20 cellular contexts compared by ENCODE assay signal in the genomic region with DNA sequence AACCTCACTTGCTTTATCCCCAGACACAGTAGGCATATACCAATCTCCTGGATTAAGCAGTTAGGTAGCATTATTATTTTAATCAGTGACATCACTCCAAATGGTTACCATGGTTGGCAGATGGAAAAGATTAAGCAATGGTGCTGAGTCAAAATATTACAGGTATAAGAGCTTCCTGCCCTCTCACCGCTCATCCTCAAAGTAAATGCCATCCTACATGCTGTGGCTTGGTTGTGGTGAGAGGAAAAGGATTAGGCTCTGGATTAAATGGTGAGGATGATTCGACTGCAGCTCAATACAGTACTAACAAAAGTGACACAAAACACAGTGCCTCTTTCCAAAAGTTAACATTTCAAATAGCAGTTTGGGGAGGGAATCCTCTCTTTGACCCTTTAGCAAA.
A peak's percentile ranks its signal among the peaks of the same experiment; 100 is the strongest.
DNase-seq lines count a peak whose midpoint lies in the region; ATAC-seq, FAIRE-seq and TF ChIP-seq lines count a peak whose summit lies in the region.
"Had no signal": no experiment of that assay in that cellular context is flagged by ENCODE, and none has a peak within 500 bp of the region (broad histone marks: within the 10 kb centered on the region; RNA-seq: fewer than 3 reads in every experiment).

No MANE protein-coding gene starts in this region.

- FAIRE-seq in RCC 7860 (lab: Jason Lieb, UNC): no peak
- FAIRE-seq: GM12891 had no signal

- no peak overlapping the region for H3K27ac Mint-ChIP-seq in activated T-helper 17 cell treated with anti-CD3 and anti-CD28 coated beads, Interleukin-2, amount 50 U/mL, for 72 hours
- H3K27ac Mint-ChIP-seq: CD4-positive, CD25-positive, alpha-beta regulatory T cell had no signal

- no peaks in the 10 kb centered on the region for H3K36me3 Mint-ChIP-seq in activated T-helper 17 cell treated with anti-CD3 and anti-CD28 coated beads, Interleukin-2, amount 50 U/mL, for 72 hours (ENCODE audit: low read depth)
- H3K36me3 Mint-ChIP-seq in activated T-cell treated with anti-CD3 and anti-CD28 coated beads, Interleukin-2, amount 50 U/mL, for 4 hours (ENCODE audit: insufficient read depth): no peaks in the 10 kb centered on the region
- H3K36me3 Mint-ChIP-seq: CD4-positive, CD25-positive, alpha-beta regulatory T cell had no signal

- H3K9me3 Mint-ChIP-seq in activated T-helper 17 cell treated with anti-CD3 and anti-CD28 coated beads, Interleukin-2, amount 50 U/mL, for 72 hours: no peaks in the 10 kb centered on the region
- no peaks in the 10 kb centered on the region for H3K9me3 Mint-ChIP-seq in activated T-cell treated with anti-CD3 and anti-CD28 coated beads, Interleukin-2, amount 50 U/mL, for 4 hours

- H3K4me1 Mint-ChIP-seq in activated T-helper 17 cell treated with anti-CD3 and anti-CD28 coated beads, Interleukin-2, amount 50 U/mL, for 72 hours: no peaks in the 10 kb centered on the region
- H3K4me1 Mint-ChIP-seq in activated T-cell treated with anti-CD3 and anti-CD28 coated beads, Interleukin-2, amount 50 U/mL, for 4 hours (ENCODE audit: low read depth): no peaks in the 10 kb centered on the region
- H3K4me1 Mint-ChIP-seq: CD4-positive, CD25-positive, alpha-beta regulatory T cell had no signal

- H3K36me3 ChIP-seq in right atrium auricular region: no peaks in the 10 kb centered on the region

- DNase-seq in NCI-H524 (lab: John Stamatoyannopoulos, UW): peak; percentile 31 to 68
- DNase-seq in RCC 7860 (ENCODE audit: low spot score): peak; percentile 23
- DNase-seq in epithelial cell of prostate (ENCODE audit: low read depth, low spot score): peak; percentile 80
- no peak for DNase-seq in foreskin melanocyte
- no peak for DNase-seq in right atrium auricular region (ENCODE audit: low spot score)
- DNase-seq in activated T-cell treated with anti-CD3 and anti-CD28 coated beads, Interleukin-2, amount 50 U/mL, for 4 hours: no peak
- DNase-seq: Caco-2; CD4-positive, CD25-positive, alpha-beta regulatory T cell; DND-41; H7; KBM-7; NCI-H1092 treated with DMSO at 0.1 percent for 48 hours; NCI-H1436 treated with DMSO at 0.1 percent for 48 hours; NCI-H2029; NCI-H2227 treated with DMSO at 0.1 percent for 48 hours; NCI-H510A; RPMI8226; SIG-M5 had no signal

- no peak overlapping the region for H3K4me3 Mint-ChIP-seq in activated T-helper 17 cell treated with anti-CD3 and anti-CD28 coated beads, Interleukin-2, amount 50 U/mL, for 72 hours
- H3K4me3 Mint-ChIP-seq in activated T-cell treated with anti-CD3 and anti-CD28 coated beads, Interleukin-2, amount 50 U/mL, for 4 hours: no peak overlapping the region
- H3K4me3 Mint-ChIP-seq: CD4-positive, CD25-positive, alpha-beta regulatory T cell had no signal

- no peak for TF ChIP-seq CTCF in right atrium auricular region (IDR thresholded peaks at IDR 0.05)

- no peaks in the 10 kb centered on the region for H3K27me3 ChIP-seq in right atrium auricular region

- peaks cover 46% of the 10 kb centered on the region for H3K27me3 Mint-ChIP-seq in activated T-helper 17 cell treated with anti-CD3 and anti-CD28 coated beads, Interleukin-2, amount 50 U/mL, for 72 hours
- peaks cover 31% of the 10 kb centered on the region for H3K27me3 Mint-ChIP-seq in activated T-cell treated with anti-CD3 and anti-CD28 coated beads, Interleukin-2, amount 50 U/mL, for 4 hours (ENCODE audit: low read depth)

- no peaks in the 10 kb centered on the region for H3K9me3 ChIP-seq in right atrium auricular region
- H3K9me3 ChIP-seq: Caco-2 had no signal

- no peaks in the 10 kb centered on the region for H3K4me1 ChIP-seq in right atrium auricular region
- H3K4me1 ChIP-seq: Caco-2 had no signal

- no peak overlapping the region for H3K4me3 ChIP-seq in right atrium auricular region

- ATAC-seq in activated T-helper 17 cell treated with anti-CD3 and anti-CD28 coated beads, Interleukin-2, amount 50 U/mL, for 72 hours (replicated peaks): no peak
- ATAC-seq in activated T-cell treated with anti-CD3 and anti-CD28 coated beads, Interleukin-2, amount 50 U/mL, for 4 hours: no peak

- peak overlapping the region; percentile 56 for H3K27ac ChIP-seq in epithelial cell of prostate
- H3K27ac ChIP-seq in right atrium auricular region: no peak overlapping the region

Comparison
In these comparisons a context has a peak if more than half of its experiments do, and no peak if none do; other contexts are left out.
1. DNase-seq: peak in NCI-H524 (2 of 2), RCC 7860 (single experiment) and epithelial cell of prostate (single experiment); none in foreskin melanocyte (single experiment), right atrium auricular region (single experiment) and activated T-cell treated with anti-CD3 and anti-CD28 coated beads, Interleukin-2, amount 50 U/mL, for 4 hours (single experiment).